In genomic region chr11:102891736-102892135, GRCh38 we compare ENCODE assay signal across 23 cellular contexts. TPM values are rescaled to one million over a fixed set of nuclear protein-coding genes. Genes with fewer than 3 reads are reported as not detected.
A peak's percentile ranks its signal among the peaks of the same experiment; 100 is the strongest.
DNase-seq lines count a peak whose midpoint lies in the region; ATAC-seq and TF ChIP-seq lines count a peak whose summit lies in the region.
"Had no signal": no experiment of that assay in that cellular context is flagged by ENCODE, and none has a peak within 500 bp of the region (broad histone marks: within the 10 kb centered on the region; RNA-seq: fewer than 3 reads in every experiment).

No MANE protein-coding gene starts in this region.

- no peaks in the 10 kb centered on the region for H3K4me1 ChIP-seq in adipocyte (ENCODE audit: control insufficient read depth, insufficient read depth, low read length)
- H3K4me1 ChIP-seq: Caco-2, SJSA1 had no signal

- POLR2A ChIA-PET in AG04450 (lab: Yijun Ruan, JAX): no interaction called here
- POLR2A ChIA-PET in BJ (lab: Charles Lee): no interaction called here

- H3K4me3 ChIP-seq in AG04450 (ENCODE audit: low read depth, low read length) (no peak overlapping the region), BJ (ENCODE audit: low read depth, low read length) (no peak overlapping the region), adipocyte (ENCODE audit: low read length) (no peak overlapping the region)
- H3K4me3 ChIP-seq: BLaER1 treated with 17β-estradiol and CSF1 and Interleukin-3, amounts not matched to agents 10 nM and 100 nM; SJSA1 had no signal

- H3K9me3 ChIP-seq in AG04450 (ENCODE audit: control insufficient read depth, insufficient read depth, low read length): no peaks in the 10 kb centered on the region
- no peaks in the 10 kb centered on the region for H3K9me3 ChIP-seq in adipocyte (ENCODE audit: control insufficient read depth, low read length)
- H3K9me3 ChIP-seq: Caco-2, SJSA1 had no signal

- DNase-seq in AG04450 (ENCODE audit: low read depth, low spot score) (no peak), BJ (ENCODE audit: low read depth) (no peak), adipocyte (ENCODE audit: low read depth) (peak; percentile 28), dedifferentiated amniotic fluid mesenchymal stem cell (ENCODE audit: extremely low spot score) (peak; percentile 32), SIG-M5 treated with dmso at 0.1 percent for 504 hours (lab: John Stamatoyannopoulos, UW; ENCODE audit: unreplicated experiment) (no peak), SHP77 treated with DMSO at 0.1 percent for 48 hours (lab: John Stamatoyannopoulos, UW) (no peak)
- DNase-seq in NK-92 treated with Interleukin-12 subunit alpha and Interleukin-12 subunit beta, amount 100 ng/mL, for 24 hours (lab: John Stamatoyannopoulos, UW): no peak
- DNase-seq: Caco-2; CD4-positive, alpha-beta memory T cell; DMS 273 treated with DMSO at 0.1 percent for 48 hours; DMS79 treated with DMSO at 0.1 percent for 48 hours; KBM-7; MM.1S; NCI-H1092; NCI-H1436; NCI-H187 treated with DMSO at 0.1 percent for 48 hours; NCI-H2227 treated with DMSO at 0.1 percent for 48 hours; NCI-H510A treated with DMSO at 0.1 percent for 48 hours; NCI-H774 had no signal

- H3K36me3 ChIP-seq in BJ (ENCODE audit: control insufficient read depth, insufficient read depth, low read length): no peaks in the 10 kb centered on the region
- no peaks in the 10 kb centered on the region for H3K36me3 ChIP-seq in adipocyte (ENCODE audit: control insufficient read depth, insufficient read depth, low read length, severe bottlenecking)
- H3K36me3 ChIP-seq: BLaER1 treated with 17β-estradiol and CSF1 and Interleukin-3, amounts not matched to agents 10 nM and 100 nM; SJSA1 had no signal

- H3K27me3 ChIP-seq in AG04450 (ENCODE audit: control insufficient read depth, insufficient read depth, low read length): peaks cover 7% of the 10 kb centered on the region
- H3K27me3 ChIP-seq in BJ (ENCODE audit: control insufficient read depth, insufficient read depth, low read length): no peaks in the 10 kb centered on the region
- no peaks in the 10 kb centered on the region for H3K27me3 ChIP-seq in adipocyte (replicated peaks; ENCODE audit: control insufficient read depth, insufficient read depth, low read length)
- H3K27me3 ChIP-seq: BLaER1 treated with 17β-estradiol and CSF1 and Interleukin-3, amounts not matched to agents 10 nM and 100 nM; SJSA1 had no signal

- no peak overlapping the region for H3K27ac ChIP-seq in AG04450 (ENCODE audit: low read depth, low read length)
- H3K27ac ChIP-seq: BLaER1 treated with 17β-estradiol and CSF1 and Interleukin-3, amounts not matched to agents 10 nM and 100 nM; SJSA1 had no signal

- TF ChIP-seq CTCF in AG04450 (IDR thresholded peaks at IDR 0.05; ENCODE audit: low read depth, low read length) (0 out of 2 replicates have a peak, but pooled peaks have one; percentile 4), BJ (IDR thresholded peaks at IDR 0.05; ENCODE audit: insufficient read depth, low read depth, low read length) (peak; percentile 34; the same call in 1 of the 2 replicates)

- H3K9ac ChIP-seq in adipocyte (ENCODE audit: low read length): no peak overlapping the region
- H3K9ac ChIP-seq: BLaER1 treated with 17β-estradiol and CSF1 and Interleukin-3, amounts not matched to agents 10 nM and 100 nM had no signal

- no peak for ATAC-seq in GM21360 (IDR thresholded peaks at IDR 0.05; ENCODE audit: unreplicated experiment)
- ATAC-seq: Panc1 had no signal

- CTCF ChIA-PET in AG04450 (lab: Charles Lee): interaction anchor here (0.8 to 2.9 kb wide), 3 partner anchors 49 to 169 kb away, joined by 3 to 10 read pairs (median 4); no protein-coding TSS in a partner anchor
- CTCF ChIA-PET in BJ (lab: Yijun Ruan, JAX): interaction anchor here (1.0 to 1.3 kb wide), 4 partner anchors 9 to 60 kb away, joined by 3 to 7 read pairs (median 5); no protein-coding TSS in a partner anchor

RNA-seq across cellular contexts. Expression of gene MMP12, which starts 17.0 kb away (rescaled TPM):
- not detected in 2 replicates for polyA plus RNA-seq in AG04450 (2011; rRNA removed)
- not detected in 2 replicates for polyA minus RNA-seq in AG04450 (2011; rRNA and poly(A)+ RNA removed)
- 0.12 and 0.38 TPM in 2 replicates for polyA plus RNA-seq in BJ (2011; rRNA removed)
- polyA minus RNA-seq in BJ (2011; rRNA and poly(A)+ RNA removed): not detected in 2 replicates
- polyA plus RNA-seq: CD4-positive, alpha-beta memory T cell had no signal

RNA-seq across cellular contexts. Expression of gene MMP3, which starts 48.3 kb away (rescaled TPM):
- 1.2 and 2.1 TPM in 2 replicates for polyA plus RNA-seq in AG04450 (2011; rRNA removed)
- polyA minus RNA-seq in AG04450 (2011; rRNA and poly(A)+ RNA removed): 0.14 and 0.52 TPM in 2 replicates
- polyA plus RNA-seq in BJ (2011; rRNA removed): 59.4 and 121 TPM in 2 replicates
- polyA minus RNA-seq in BJ (2011; rRNA and poly(A)+ RNA removed): 11.0 and 16.4 TPM in 2 replicates
- polyA plus RNA-seq: CD4-positive, alpha-beta memory T cell had no signal

Comparison
In these comparisons a context has a peak if more than half of its experiments do, and no peak if none do; other contexts are left out.
1. DNase-seq: peak in adipocyte (single experiment) and dedifferentiated amniotic fluid mesenchymal stem cell (single experiment); none in AG04450 (single experiment), BJ (single experiment), SIG-M5 treated with dmso at 0.1 percent for 504 hours (single experiment), NK-92 treated with Interleukin-12 subunit alpha and Interleukin-12 subunit beta, amount 100 ng/mL, for 24 hours (single experiment) and SHP77 treated with DMSO at 0.1 percent for 48 hours (single experiment).
2. RNA of gene MMP3, which starts 48.3 kb away (polyA plus RNA-seq): 59.4 to 121 TPM in BJ; 1.2 to 2.1 TPM in AG04450; every median in the first group is over 10 times any median in the second.